ENCODE assay signal across 8 cellular contexts in genomic region chr1:78070758-78071157, GRCh38. TPM values are rescaled to one million over a fixed set of nuclear protein-coding genes. Genes with fewer than 3 reads are reported as not detected.
DNase-seq lines count a peak whose midpoint lies in the region; TF ChIP-seq lines count a peak whose summit lies in the region.

No MANE protein-coding gene starts in this region.

- H3K36me3 ChIP-seq in GM23248 (ENCODE audit: low read depth) (no peaks in the 10 kb centered on the region), right atrium auricular region (no peaks in the 10 kb centered on the region)

- in situ Hi-C loops in GM23248 (cut with MboI), result no loop called here
- in situ Hi-C loops in GM13976 (cut with MboI; ENCODE audit: low sequenced_read_pairs, unreplicated experiment), result no loop called here

- TF ChIP-seq CTCF in AG09319 (IDR thresholded peaks at IDR 0.05; ENCODE audit: low read depth, low read length), result no peak
- no peak for TF ChIP-seq CTCF in right atrium auricular region (IDR thresholded peaks at IDR 0.05)
- no peak for TF ChIP-seq CTCF in GM13976 (IDR thresholded peaks at IDR 0.05; ENCODE audit: borderline replicate concordance, control extremely low read depth, extremely low read depth, insufficient read depth, missing control alignments)

- H3F3A ChIP-seq in GM23248 (ENCODE audit: insufficient read depth), result peaks cover 18% of the 10 kb centered on the region; the same call in 1 of the 2 replicates

- H3K9me2 ChIP-seq in GM23248 (ENCODE audit: insufficient read depth), result no peaks in the 10 kb centered on the region

- H3K4me3 ChIP-seq in GM23248, result no peak overlapping the region
- H3K4me3 ChIP-seq in right atrium auricular region, result no peak overlapping the region

- 0 out of 2 replicates have a peak overlapping the region, but pooled peaks have one; percentile 5 for H3K9ac ChIP-seq in GM23248

- DNase-seq in AG09319 (ENCODE audit: extremely low read depth, low read depth) (peak; percentile 38), GM23248 (peak; percentile 95), RPMI7951 (ENCODE audit: low read depth) (peak; percentile 81), right atrium auricular region (ENCODE audit: low spot score) (no peak), foreskin melanocyte (no peak), GM13976 (ENCODE audit: low spot score) (no peak), superior temporal gyrus (ENCODE audit: extremely low spot score) (no peak), DMS79 (lab: John Stamatoyannopoulos, UW) (no peak)

- H2AFZ ChIP-seq in GM23248, result no peak overlapping the region

- H3K9me3 ChIP-seq in GM23248 (ENCODE audit: low read depth) (no peaks in the 10 kb centered on the region), right atrium auricular region (no peaks in the 10 kb centered on the region)

- H3K4me2 ChIP-seq in GM23248 (ENCODE audit: unreplicated experiment), result peak overlapping the region; percentile 70

- H3K27ac ChIP-seq in GM23248 (peak overlapping the region; percentile 64), right atrium auricular region (peak overlapping the region; percentile 56 to 77)

- H3K4me1 ChIP-seq in GM23248 (ENCODE audit: insufficient read depth) (peaks cover 38% of the 10 kb centered on the region), right atrium auricular region (peaks cover 0 to 18% of the 10 kb centered on the region in 2 donors)

- 0 to 1% methylated on average over 2 of the region's 2 CpGs for WGBS in GM23248 (ENCODE audit: low coverage in 1 of 2, low lambda C conversion rate in 2 of 2, missing lambda C conversion rate in 2 of 2), 2 experiments

- no peaks in the 10 kb centered on the region for H3K79me2 ChIP-seq in GM23248 (ENCODE audit: insufficient read depth)

- H3K27me3 ChIP-seq in GM23248 (replicated peaks; ENCODE audit: insufficient read depth), result no peaks in the 10 kb centered on the region
- no peaks in the 10 kb centered on the region for H3K27me3 ChIP-seq in right atrium auricular region

- H4K20me1 ChIP-seq in GM23248 (ENCODE audit: insufficient read depth), result no peaks in the 10 kb centered on the region

RNA-seq across cellular contexts. Expression of gene GIPC2, which starts 25.0 kb away (rescaled TPM):
- total RNA-seq in GM23248 (2014; rRNA removed; shearing (Covaris generic)), result 0.32 and 0.51 TPM in 2 replicates
- 0.68 and 0.75 TPM in 2 replicates for polyA plus RNA-seq in GM23248 (2016; fragmentation: Nextera tagmentation; extraction: Ambion mirVana)
- under 0.01 and 0.10 TPM in 2 replicates for total RNA-seq in RPMI7951 (2014; rRNA removed; shearing (Covaris generic))
- total RNA-seq in right atrium auricular region, result 1 to 10 TPM; 1.5 to 2.3 TPM

Comparison
In these comparisons a context has a peak if more than half of its experiments do, and no peak if none do; other contexts are left out.
1. DNase-seq: peak in AG09319 (single experiment), GM23248 (single experiment) and RPMI7951 (single experiment); none in right atrium auricular region (single experiment), foreskin melanocyte (single experiment), GM13976 (single experiment), superior temporal gyrus (single experiment) and DMS79 (single experiment).